11 cellular contexts compared by ENCODE assay signal in genomic region chr12:94266796-94267529, GRCh38.
DNase-seq lines count a peak whose midpoint lies in the region; ATAC-seq, FAIRE-seq and TF ChIP-seq lines count a peak whose summit lies in the region.
"Had no signal": no experiment of that assay in that cellular context is flagged by ENCODE, and none has a peak within 500 bp of the region (broad histone marks: within the 10 kb centered on the region; RNA-seq: fewer than 3 reads in every experiment).

No MANE protein-coding gene starts in this region.

- H3K9me2 ChIP-seq in SK-N-SH: no peaks in the 10 kb centered on the region

- no peak for TF ChIP-seq CTCF in SK-N-SH (IDR thresholded peaks at IDR 0.05)

- TF ChIP-seq POLR2A in GM12892 (IDR thresholded peaks at IDR 0.05; ENCODE audit: low read depth, low read length): no peak

- POLR2A ChIA-PET in SK-N-SH (lab: Yijun Ruan, JAX): no interaction called here

- FAIRE-seq in GM12892 (lab: Jason Lieb, UNC): peak; percentile 36

- no peak for TF ChIP-seq RAD21 in SK-N-SH (IDR thresholded peaks at IDR 0.05; ENCODE audit: low read length)

- peaks cover 12 to 36% of the 10 kb centered on the region in 2 experiments; a peak in 3 of 4 replicates for H3K4me1 ChIP-seq in SK-N-SH (ENCODE audit: control insufficient read depth in 1 of 2, insufficient read depth in 2 of 2, low read depth in 1 of 2, low read length in 1 of 2)
- H3K4me1 ChIP-seq: parathyroid adenoma had no signal

- no peaks in the 10 kb centered on the region for H4K20me1 ChIP-seq in SK-N-SH (ENCODE audit: insufficient read depth)

- H3K36me3 ChIP-seq in SK-N-SH (replicated peaks in 1 of 2; ENCODE audit: control insufficient read depth in 1 of 2, insufficient read depth in 2 of 2, low read length in 1 of 2): no peaks in the 10 kb centered on the region

- H2AFZ ChIP-seq in SK-N-SH (ENCODE audit: low read depth): 0 out of 2 replicates have a peak overlapping the region, but pooled peaks have one; percentile 46
- H2AFZ ChIP-seq: parathyroid adenoma had no signal

- H3K9me3 ChIP-seq in SK-N-SH: no peaks in the 10 kb centered on the region

- no peaks in the 10 kb centered on the region for H3K79me2 ChIP-seq in SK-N-SH (ENCODE audit: insufficient read depth)
- H3K79me2 ChIP-seq: parathyroid adenoma had no signal

- H3K27me3 ChIP-seq in SK-N-SH (ENCODE audit: insufficient read depth): no peaks in the 10 kb centered on the region

- no peaks in the 10 kb centered on the region for H3F3A ChIP-seq in SK-N-SH (replicated peaks; ENCODE audit: insufficient read depth)

- CTCF ChIA-PET in SK-N-SH (lab: Yijun Ruan, JAX): no interaction called here

- no peak overlapping the region for H3K4me2 ChIP-seq in SK-N-SH

- ATAC-seq in left ventricle myocardium superior (peak; percentile 8), HG02981 (IDR thresholded peaks at IDR 0.05; ENCODE audit: unreplicated experiment) (no peak)
- ATAC-seq: HCT116 had no signal

- WGBS in SK-N-SH (ENCODE audit: low lambda C conversion rate): 51% methylated on average over 11 of the region's 11 CpGs

- H3K9ac ChIP-seq in SK-N-SH: no peak overlapping the region
- H3K9ac ChIP-seq: parathyroid adenoma had no signal

- no peak overlapping the region for H3K4me3 ChIP-seq in SK-N-SH (ENCODE audit: low read depth in 2 of 2, low read length in 1 of 2)

- H3K27ac ChIP-seq in SK-N-SH (ENCODE audit: low read depth in 2 of 2, low read length in 1 of 2): peak overlapping the region in 1 of 2 experiments; percentile 47; a peak in 1 of 4 replicates
- H3K27ac ChIP-seq: parathyroid adenoma had no signal

- TF ChIP-seq EP300 in SK-N-SH (IDR thresholded peaks at IDR 0.05; ENCODE audit: borderline replicate concordance in 1 of 2, low read depth in 1 of 2, low read length in 1 of 2): no peak

- no peak for DNase-seq in GM12892 (ENCODE audit: insufficient read length)
- no peak for DNase-seq in SK-N-SH
- DNase-seq in left ventricle myocardium superior: no peak
- peak; percentile 88 for DNase-seq in stromal cell of bone marrow (ENCODE audit: low read depth)
- DNase-seq in NCI-H82 treated with DMSO at 0.1 percent for 48 hours (lab: John Stamatoyannopoulos, UW; ENCODE audit: unreplicated experiment): no peak
- DNase-seq in T-helper 2 cell: no peak
- DNase-seq: NCI-H748 treated with DMSO at 0.1 percent for 48 hours; stimulated activated CD8-positive, alpha-beta memory T cell treated with anti-CD3 and anti-CD28 coated beads, Interleukin-4, amount 100 ng/mL, for 48 hours had no signal

- intact Hi-C loops in left ventricle myocardium superior (cut with micrococcal nuclease): no loop called here

TF ChIP-seq in SK-N-SH, 30 proteins besides CTCF, POLR2A, EP300 and RAD21:
- no peak for TF ChIP-seq SIN3A (IDR thresholded peaks at IDR 0.05; ENCODE audit: borderline replicate concordance, low read depth, low read length)
- TF ChIP-seq POLR2AphosphoS5 (IDR thresholded peaks at IDR 0.05; ENCODE audit: low read depth, low read length): no peak
- TF ChIP-seq NRF1 (IDR thresholded peaks at IDR 0.05; ENCODE audit: low read depth, low read length): no peak
- no peak for TF ChIP-seq FOXJ3 (CRISPR knock-in tag; IDR thresholded peaks at IDR 0.05)
- TF ChIP-seq ELF1 (IDR thresholded peaks at IDR 0.05): no peak
- no peak for TF ChIP-seq FOSL2 (IDR thresholded peaks at IDR 0.05; ENCODE audit: borderline replicate concordance, low read depth)
- TF ChIP-seq, protein P1, sequence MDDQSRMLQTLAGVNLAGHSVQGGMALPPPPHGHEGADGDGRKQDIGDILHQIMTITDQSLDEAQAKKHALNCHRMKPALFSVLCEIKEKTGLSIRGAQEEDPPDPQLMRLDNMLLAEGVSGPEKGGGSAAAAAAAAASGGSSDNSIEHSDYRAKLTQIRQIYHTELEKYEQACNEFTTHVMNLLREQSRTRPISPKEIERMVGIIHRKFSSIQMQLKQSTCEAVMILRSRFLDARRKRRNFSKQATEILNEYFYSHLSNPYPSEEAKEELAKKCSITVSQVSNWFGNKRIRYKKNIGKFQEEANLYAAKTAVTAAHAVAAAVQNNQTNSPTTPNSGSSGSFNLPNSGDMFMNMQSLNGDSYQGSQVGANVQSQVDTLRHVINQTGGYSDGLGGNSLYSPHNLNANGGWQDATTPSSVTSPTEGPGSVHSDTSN (IDR thresholded peaks at IDR 0.05): peak; percentile 22
- TF ChIP-seq ZBTB33 (IDR thresholded peaks at IDR 0.05; ENCODE audit: borderline replicate concordance, low read depth): no peak
- TF ChIP-seq GATA2 (CRISPR knock-in tag; IDR thresholded peaks at IDR 0.05): no peak
- no peak for TF ChIP-seq RXRA (IDR thresholded peaks at IDR 0.05; ENCODE audit: borderline replicate concordance, low read depth)
- TF ChIP-seq, protein P2, sequence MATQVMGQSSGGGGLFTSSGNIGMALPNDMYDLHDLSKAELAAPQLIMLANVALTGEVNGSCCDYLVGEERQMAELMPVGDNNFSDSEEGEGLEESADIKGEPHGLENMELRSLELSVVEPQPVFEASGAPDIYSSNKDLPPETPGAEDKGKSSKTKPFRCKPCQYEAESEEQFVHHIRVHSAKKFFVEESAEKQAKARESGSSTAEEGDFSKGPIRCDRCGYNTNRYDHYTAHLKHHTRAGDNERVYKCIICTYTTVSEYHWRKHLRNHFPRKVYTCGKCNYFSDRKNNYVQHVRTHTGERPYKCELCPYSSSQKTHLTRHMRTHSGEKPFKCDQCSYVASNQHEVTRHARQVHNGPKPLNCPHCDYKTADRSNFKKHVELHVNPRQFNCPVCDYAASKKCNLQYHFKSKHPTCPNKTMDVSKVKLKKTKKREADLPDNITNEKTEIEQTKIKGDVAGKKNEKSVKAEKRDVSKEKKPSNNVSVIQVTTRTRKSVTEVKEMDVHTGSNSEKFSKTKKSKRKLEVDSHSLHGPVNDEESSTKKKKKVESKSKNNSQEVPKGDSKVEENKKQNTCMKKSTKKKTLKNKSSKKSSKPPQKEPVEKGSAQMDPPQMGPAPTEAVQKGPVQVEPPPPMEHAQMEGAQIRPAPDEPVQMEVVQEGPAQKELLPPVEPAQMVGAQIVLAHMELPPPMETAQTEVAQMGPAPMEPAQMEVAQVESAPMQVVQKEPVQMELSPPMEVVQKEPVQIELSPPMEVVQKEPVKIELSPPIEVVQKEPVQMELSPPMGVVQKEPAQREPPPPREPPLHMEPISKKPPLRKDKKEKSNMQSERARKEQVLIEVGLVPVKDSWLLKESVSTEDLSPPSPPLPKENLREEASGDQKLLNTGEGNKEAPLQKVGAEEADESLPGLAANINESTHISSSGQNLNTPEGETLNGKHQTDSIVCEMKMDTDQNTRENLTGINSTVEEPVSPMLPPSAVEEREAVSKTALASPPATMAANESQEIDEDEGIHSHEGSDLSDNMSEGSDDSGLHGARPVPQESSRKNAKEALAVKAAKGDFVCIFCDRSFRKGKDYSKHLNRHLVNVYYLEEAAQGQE (IDR thresholded peaks at IDR 0.05; ENCODE audit: low read depth, low read length): no peak
- TF ChIP-seq TAF1 (IDR thresholded peaks at IDR 0.05; ENCODE audit: borderline replicate concordance, low read depth, low read length): no peak
- no peak for TF ChIP-seq RFX5 (IDR thresholded peaks at IDR 0.05; ENCODE audit: low read length)
- no peak for TF ChIP-seq GABPA (IDR thresholded peaks at IDR 0.05; ENCODE audit: low read depth)
- no peak for TF ChIP-seq MAX (IDR thresholded peaks at IDR 0.05; ENCODE audit: low read depth)
- no peak for TF ChIP-seq YY1 (IDR thresholded peaks at IDR 0.05; ENCODE audit: low read depth)
- no peak for TF ChIP-seq MXI1 (IDR thresholded peaks at IDR 0.05; ENCODE audit: low read depth, low read length)
- TF ChIP-seq, protein P3, sequence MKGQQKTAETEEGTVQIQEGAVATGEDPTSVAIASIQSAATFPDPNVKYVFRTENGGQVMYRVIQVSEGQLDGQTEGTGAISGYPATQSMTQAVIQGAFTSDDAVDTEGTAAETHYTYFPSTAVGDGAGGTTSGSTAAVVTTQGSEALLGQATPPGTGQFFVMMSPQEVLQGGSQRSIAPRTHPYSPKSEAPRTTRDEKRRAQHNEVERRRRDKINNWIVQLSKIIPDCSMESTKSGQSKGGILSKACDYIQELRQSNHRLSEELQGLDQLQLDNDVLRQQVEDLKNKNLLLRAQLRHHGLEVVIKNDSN (IDR thresholded peaks at IDR 0.05; ENCODE audit: borderline replicate concordance, low read depth): no peak
- no peak for TF ChIP-seq CHD2 (IDR thresholded peaks at IDR 0.05; ENCODE audit: low read length, partially characterized antibody)
- TF ChIP-seq, protein P4, sequence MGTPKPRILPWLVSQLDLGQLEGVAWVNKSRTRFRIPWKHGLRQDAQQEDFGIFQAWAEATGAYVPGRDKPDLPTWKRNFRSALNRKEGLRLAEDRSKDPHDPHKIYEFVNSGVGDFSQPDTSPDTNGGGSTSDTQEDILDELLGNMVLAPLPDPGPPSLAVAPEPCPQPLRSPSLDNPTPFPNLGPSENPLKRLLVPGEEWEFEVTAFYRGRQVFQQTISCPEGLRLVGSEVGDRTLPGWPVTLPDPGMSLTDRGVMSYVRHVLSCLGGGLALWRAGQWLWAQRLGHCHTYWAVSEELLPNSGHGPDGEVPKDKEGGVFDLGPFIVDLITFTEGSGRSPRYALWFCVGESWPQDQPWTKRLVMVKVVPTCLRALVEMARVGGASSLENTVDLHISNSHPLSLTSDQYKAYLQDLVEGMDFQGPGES (IDR thresholded peaks at IDR 0.05; ENCODE audit: low read depth, low read length): no peak
- no peak for TF ChIP-seq SMC3 (IDR thresholded peaks at IDR 0.05; ENCODE audit: low read depth, low read length)
- TF ChIP-seq TCF12 (IDR thresholded peaks at IDR 0.05): peak; percentile 74
- 0 out of 2 replicates have a peak, but pooled peaks have one; percentile 4 for TF ChIP-seq JUND (IDR thresholded peaks at IDR 0.05)
TF ChIP-seq in SK-N-SH: peak in this region for 3.
